ENCODE assay signal across 8 cellular contexts in the genomic region with DNA sequence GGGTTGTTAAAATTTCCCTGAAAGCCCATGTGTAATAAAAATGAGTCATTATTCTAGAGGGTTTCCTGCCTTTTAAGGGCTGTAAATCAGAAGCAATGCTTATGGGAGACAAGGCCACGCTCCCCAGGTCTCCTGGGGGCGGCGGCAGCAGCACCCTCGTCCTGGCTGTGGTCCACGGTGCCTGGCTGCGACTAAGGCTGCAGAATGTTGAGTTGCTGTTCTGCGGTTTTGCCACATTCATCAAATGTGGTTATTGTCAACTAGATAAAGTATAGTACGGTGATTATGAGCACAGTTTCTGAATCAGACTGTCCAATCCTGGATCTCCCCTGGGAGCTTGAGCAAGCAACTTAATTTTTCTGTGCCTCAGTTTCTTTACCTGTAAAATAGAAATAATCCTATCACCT. TPM values are rescaled to one million over a fixed set of nuclear protein-coding genes. Genes with fewer than 3 reads are reported as not detected.
DNase-seq lines count a peak whose midpoint lies in the region; ATAC-seq and TF ChIP-seq lines count a peak whose summit lies in the region.

No MANE protein-coding gene starts in this region.

- H3K27ac Mint-ChIP-seq in activated CD4-positive, alpha-beta T cell treated with anti-CD3 and anti-CD28 coated beads for 36 hours, result peak overlapping the region; percentile 85
- H3K27ac Mint-ChIP-seq in WTC11, result no peak overlapping the region

- no peak overlapping the region for H3K27ac ChIP-seq in right cardiac atrium (ENCODE audit: low read length)

- no peaks in the 10 kb centered on the region for H3K27me3 ChIP-seq in GM06990 (replicated peaks; ENCODE audit: control insufficient read depth, insufficient read depth, low read length)
- no peaks in the 10 kb centered on the region for H3K27me3 ChIP-seq in right cardiac atrium (ENCODE audit: control insufficient read depth, insufficient read depth)

- 55% methylated on average over 8 of the region's 8 CpGs for WGBS in right cardiac atrium

- no peaks in the 10 kb centered on the region for H3K27me3 Mint-ChIP-seq in activated CD4-positive, alpha-beta T cell treated with anti-CD3 and anti-CD28 coated beads for 36 hours
- no peaks in the 10 kb centered on the region for H3K27me3 Mint-ChIP-seq in WTC11 (ENCODE audit: low read depth)

- no peaks in the 10 kb centered on the region for H3K9me3 ChIP-seq in right cardiac atrium (ENCODE audit: control insufficient read depth, low read length)

- H3K4me3 ChIP-seq in GM06990 (replicated peaks; ENCODE audit: low read depth, low read length) (no peak overlapping the region), right cardiac atrium (ENCODE audit: low read length) (no peak overlapping the region)

- H3K4me3 Mint-ChIP-seq in activated CD4-positive, alpha-beta T cell treated with anti-CD3 and anti-CD28 coated beads for 36 hours, result peak overlapping the region; percentile 60
- H3K4me3 Mint-ChIP-seq in WTC11, result no peak overlapping the region

- no peaks in the 10 kb centered on the region for H3K4me1 ChIP-seq in right cardiac atrium (ENCODE audit: control insufficient read depth, insufficient read depth, low read length)

- H3K9me3 Mint-ChIP-seq in activated CD4-positive, alpha-beta T cell treated with anti-CD3 and anti-CD28 coated beads for 36 hours (ENCODE audit: low read depth), result no peaks in the 10 kb centered on the region
- H3K9me3 Mint-ChIP-seq in WTC11, result no peaks in the 10 kb centered on the region

- intact Hi-C loops in activated CD4-positive, alpha-beta T cell treated with anti-CD3 and anti-CD28 coated beads for 36 hours (cut with DNase I, micrococcal nuclease), result loop anchor here (5.0 kb wide), 3 partner anchors 133 to 623 kb away; a partner anchor contains a TSS
- intact Hi-C loops in right cardiac atrium (cut with DNase I), result no loop called here

- ATAC-seq in HG03378 (IDR thresholded peaks at IDR 0.05; ENCODE audit: unreplicated experiment) (peak; percentile 30), WTC11 (no peak), right cardiac atrium (no peak)
- ATAC-seq in activated CD4-positive, alpha-beta T cell treated with anti-CD3 and anti-CD28 coated beads for 36 hours, result peak; percentile 37

- peak; percentile 87 for DNase-seq in GM06990 (ENCODE audit: extremely low read depth, insufficient read length)
- DNase-seq in activated CD4-positive, alpha-beta T cell treated with anti-CD3 and anti-CD28 coated beads for 36 hours, result peak; percentile 86
- peak; percentile 57 to 63 for DNase-seq in erythroblast (lab: John Stamatoyannopoulos, UW)
- peak; percentile 66 for DNase-seq in stimulated activated naive CD4-positive, alpha-beta T cell treated with Interleukin-2 at 50 U/mL for 16 hours (lab: John Stamatoyannopoulos, UW)
- no peak for DNase-seq in inferior parietal cortex (ENCODE audit: extremely low spot score)
- no peak for DNase-seq in WTC11 (ENCODE audit: low spot score)
- no peak for DNase-seq in right cardiac atrium

- POLR2A ChIA-PET in activated CD4-positive, alpha-beta T cell treated with anti-CD3 and anti-CD28 coated beads for 36 hours (lab: Charles Lee), result no interaction called here
- POLR2A ChIA-PET in WTC11 (lab: Charles Lee), result no interaction called here

- no peak for TF ChIP-seq POLR2A in erythroblast (IDR thresholded peaks at IDR 0.05; ENCODE audit: low read length)

- CTCF ChIA-PET in activated CD4-positive, alpha-beta T cell treated with anti-CD3 and anti-CD28 coated beads for 36 hours (lab: Charles Lee), result interaction anchor here (0.6 to 1.5 kb wide), 5 partner anchors 11 to 86 kb away, joined by 3 to 8 read pairs (median 3); no protein-coding TSS in a partner anchor
- CTCF ChIA-PET in WTC11 (lab: Charles Lee), result no interaction called here

- TF ChIP-seq CTCF in GM06990 (IDR thresholded peaks at IDR 0.05; ENCODE audit: insufficient read depth, low read length, poor library complexity, severe bottlenecking) (no peak), WTC11 (IDR thresholded peaks at IDR 0.05) (no peak)

- H3K36me3 Mint-ChIP-seq in activated CD4-positive, alpha-beta T cell treated with anti-CD3 and anti-CD28 coated beads for 36 hours (ENCODE audit: low read depth), result no peaks in the 10 kb centered on the region
- no peaks in the 10 kb centered on the region for H3K36me3 Mint-ChIP-seq in WTC11

- no peaks in the 10 kb centered on the region for H3K36me3 ChIP-seq in GM06990 (ENCODE audit: control insufficient read depth, insufficient read depth, low read length)

- H3K4me1 Mint-ChIP-seq in activated CD4-positive, alpha-beta T cell treated with anti-CD3 and anti-CD28 coated beads for 36 hours, result peaks cover 86% of the 10 kb centered on the region
- peaks cover 13% of the 10 kb centered on the region for H3K4me1 Mint-ChIP-seq in WTC11

TF ChIP-seq in WTC11, 78 proteins besides CTCF, POLR2A, EP300 and RAD21:
- TF ChIP-seq PRRX2 (CRISPR knock-in tag; IDR thresholded peaks at IDR 0.05) (no peak), MXD4 (CRISPR knock-in tag; IDR thresholded peaks at IDR 0.05; ENCODE audit: borderline replicate concordance) (no peak), TCF7 (CRISPR knock-in tag; IDR thresholded peaks at IDR 0.05; ENCODE audit: low read depth) (no peak), ZNF121 (CRISPR knock-in tag; IDR thresholded peaks at IDR 0.05) (no peak), GABPB1 (CRISPR knock-in tag; IDR thresholded peaks at IDR 0.05) (no peak)
- TF ChIP-seq, protein P1, sequence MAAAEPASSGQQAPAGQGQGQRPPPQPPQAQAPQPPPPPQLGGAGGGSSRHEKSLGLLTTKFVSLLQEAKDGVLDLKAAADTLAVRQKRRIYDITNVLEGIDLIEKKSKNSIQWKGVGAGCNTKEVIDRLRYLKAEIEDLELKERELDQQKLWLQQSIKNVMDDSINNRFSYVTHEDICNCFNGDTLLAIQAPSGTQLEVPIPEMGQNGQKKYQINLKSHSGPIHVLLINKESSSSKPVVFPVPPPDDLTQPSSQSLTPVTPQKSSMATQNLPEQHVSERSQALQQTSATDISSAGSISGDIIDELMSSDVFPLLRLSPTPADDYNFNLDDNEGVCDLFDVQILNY (CRISPR knock-in tag; IDR thresholded peaks at IDR 0.05), result no peak
- TF ChIP-seq, protein P2, sequence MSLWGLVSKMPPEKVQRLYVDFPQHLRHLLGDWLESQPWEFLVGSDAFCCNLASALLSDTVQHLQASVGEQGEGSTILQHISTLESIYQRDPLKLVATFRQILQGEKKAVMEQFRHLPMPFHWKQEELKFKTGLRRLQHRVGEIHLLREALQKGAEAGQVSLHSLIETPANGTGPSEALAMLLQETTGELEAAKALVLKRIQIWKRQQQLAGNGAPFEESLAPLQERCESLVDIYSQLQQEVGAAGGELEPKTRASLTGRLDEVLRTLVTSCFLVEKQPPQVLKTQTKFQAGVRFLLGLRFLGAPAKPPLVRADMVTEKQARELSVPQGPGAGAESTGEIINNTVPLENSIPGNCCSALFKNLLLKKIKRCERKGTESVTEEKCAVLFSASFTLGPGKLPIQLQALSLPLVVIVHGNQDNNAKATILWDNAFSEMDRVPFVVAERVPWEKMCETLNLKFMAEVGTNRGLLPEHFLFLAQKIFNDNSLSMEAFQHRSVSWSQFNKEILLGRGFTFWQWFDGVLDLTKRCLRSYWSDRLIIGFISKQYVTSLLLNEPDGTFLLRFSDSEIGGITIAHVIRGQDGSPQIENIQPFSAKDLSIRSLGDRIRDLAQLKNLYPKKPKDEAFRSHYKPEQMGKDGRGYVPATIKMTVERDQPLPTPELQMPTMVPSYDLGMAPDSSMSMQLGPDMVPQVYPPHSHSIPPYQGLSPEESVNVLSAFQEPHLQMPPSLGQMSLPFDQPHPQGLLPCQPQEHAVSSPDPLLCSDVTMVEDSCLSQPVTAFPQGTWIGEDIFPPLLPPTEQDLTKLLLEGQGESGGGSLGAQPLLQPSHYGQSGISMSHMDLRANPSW (CRISPR knock-in tag; conservative IDR thresholded peaks at IDR 0.05; ENCODE audit: low read depth), result no peak

RNA-seq across cellular contexts. Expression of a gene that starts 11.9 kb away (rescaled TPM):
- total RNA-seq in activated CD4-positive, alpha-beta T cell treated with anti-CD3 and anti-CD28 coated beads for 36 hours, result 100 to 1,000 TPM; 158 to 214 TPM
- total RNA-seq in WTC11 (2021) (77.5 to 82.1 TPM (median 81.3 TPM) in 3 replicates), right cardiac atrium (10 to 100 TPM; 41.2 to 65.3 (median 50.4) TPM)
- 21.5 TPM for polyA plus RNA-seq in right cardiac atrium

Comparison
In these comparisons a context has a peak if more than half of its experiments do, and no peak if none do; other contexts are left out.
1. DNase-seq: peak in GM06990 (single experiment), activated CD4-positive, alpha-beta T cell treated with anti-CD3 and anti-CD28 coated beads for 36 hours (single experiment), erythroblast (2 of 2) and stimulated activated naive CD4-positive, alpha-beta T cell treated with Interleukin-2 at 50 U/mL for 16 hours (single experiment); none in inferior parietal cortex (single experiment), WTC11 (single experiment) and right cardiac atrium (0 of 3).
2. ATAC-seq: peak in HG03378 (single experiment) and activated CD4-positive, alpha-beta T cell treated with anti-CD3 and anti-CD28 coated beads for 36 hours (single experiment); none in WTC11 (single experiment) and right cardiac atrium (0 of 2).
3. intact Hi-C loops: an anchor here in activated CD4-positive, alpha-beta T cell treated with anti-CD3 and anti-CD28 coated beads for 36 hours (5.0 kb wide); none called in right cardiac atrium.